In genomic region chr7:54201501-54201900, GRCh38 we compare ENCODE assay signal across 1 cellular context.
TF ChIP-seq lines count a peak whose summit lies in the region.

No MANE protein-coding gene starts in this region.

TF ChIP-seq in HEK293, 187 proteins besides CTCF, POLR2A, EP300 and RAD21 (continued from another document):
- TF ChIP-seq BCL11A (tag by site-specific recombination; IDR thresholded peaks at IDR 0.05; ENCODE audit: low read depth) (no peak), KLF8 (tag by site-specific recombination; IDR thresholded peaks at IDR 0.05) (no peak)
TF ChIP-seq in HEK293: peak in this region for 1.
